ENCODE assay signal across 12 cellular contexts in genomic region chr4:122666527-122667245, GRCh38. TPM values are rescaled to one million over a fixed set of nuclear protein-coding genes. Genes with fewer than 3 reads are reported as not detected.
A peak's percentile ranks its signal among the peaks of the same experiment; 100 is the strongest.
DNase-seq lines count a peak whose midpoint lies in the region; FAIRE-seq and TF ChIP-seq lines count a peak whose summit lies in the region.
"Had no signal": no experiment of that assay in that cellular context is flagged by ENCODE, and none has a peak within 500 bp of the region (broad histone marks: within the 10 kb centered on the region; RNA-seq: fewer than 3 reads in every experiment).

No MANE protein-coding gene starts in this region.

- H3K9me3 ChIP-seq in trophoblast cell (ENCODE audit: insufficient read depth, low read depth, low read length), result no peaks in the 10 kb centered on the region
- no peaks in the 10 kb centered on the region for H3K9me3 ChIP-seq in kidney (ENCODE audit: control insufficient read depth in 1 of 2, low read length in 2 of 2)
- H3K9me3 ChIP-seq: heart left ventricle had no signal

- peak overlapping the region; percentile 0 for H4K91ac ChIP-seq in trophoblast cell (ENCODE audit: low read depth, low read length)

- FAIRE-seq in kidney (lab: Jason Lieb, UNC), result no peak

- no peak overlapping the region for H3K4ac ChIP-seq in trophoblast cell (ENCODE audit: low read depth, low read length)

- H3K9ac ChIP-seq in trophoblast cell (ENCODE audit: low read length), result no peak overlapping the region
- no peak overlapping the region for H3K9ac ChIP-seq in kidney (ENCODE audit: low read length in 2 of 2)

- peaks cover 3 to 10% of the 10 kb centered on the region in 2 experiments for H3K4me1 ChIP-seq in trophoblast cell (ENCODE audit: control insufficient read depth in 1 of 2, insufficient read depth in 2 of 2, low read length in 2 of 2)
- no peaks in the 10 kb centered on the region for H3K4me1 ChIP-seq in kidney (ENCODE audit: control insufficient read depth in 1 of 2, insufficient read depth in 1 of 2, low read depth in 1 of 2, low read length in 2 of 2)
- H3K4me1 ChIP-seq: heart left ventricle had no signal

- no peak overlapping the region for H4K12ac ChIP-seq in trophoblast cell (ENCODE audit: low read depth, low read length)

- H3K36me3 ChIP-seq in trophoblast cell (ENCODE audit: control insufficient read depth in 1 of 2, insufficient read depth in 2 of 2, low read length in 2 of 2) (no peaks in the 10 kb centered on the region), kidney (ENCODE audit: control insufficient read depth in 1 of 2, insufficient read depth in 2 of 2, low read length in 2 of 2) (no peaks in the 10 kb centered on the region)
- H3K36me3 ChIP-seq: heart left ventricle had no signal

- peak overlapping the region; percentile 61 for H2BK5ac ChIP-seq in trophoblast cell (ENCODE audit: low read depth, low read length, poor library complexity)

- H3K79me1 ChIP-seq in trophoblast cell (ENCODE audit: low read length), result peaks cover 6% of the 10 kb centered on the region

- no peak overlapping the region for H2AK5ac ChIP-seq in trophoblast cell (ENCODE audit: low read length)

- no peak overlapping the region for H4K8ac ChIP-seq in trophoblast cell (ENCODE audit: low read depth, low read length)

- WGBS in trophoblast cell (ENCODE audit: extremely low coverage, insufficient coverage, insufficient read length), result no CpG with 5 or more reads among the region's 2 CpGs

- no peaks in the 10 kb centered on the region for H3K27me3 ChIP-seq in trophoblast cell (ENCODE audit: insufficient read depth, low read length)
- H3K27me3 ChIP-seq: heart left ventricle had no signal

- H2AFZ ChIP-seq in trophoblast cell (ENCODE audit: insufficient read depth, low read length, poor library complexity), result no peak overlapping the region

- H2BK120ac ChIP-seq in trophoblast cell (ENCODE audit: insufficient read depth, low read length, poor library complexity), result no peak overlapping the region

- peak; percentile 41 for DNase-seq in Daoy (ENCODE audit: low read depth)
- DNase-seq in OCI-M1 (lab: John Stamatoyannopoulos, UW), result peak; percentile 66
- peak; percentile 96 for DNase-seq in dedifferentiated amniotic fluid mesenchymal stem cell (ENCODE audit: extremely low spot score)
- DNase-seq in trophoblast cell, result peak; percentile 32 to 65
- no peak for DNase-seq in DMS53 treated with DMSO at 0.1 percent for 48 hours (lab: John Stamatoyannopoulos, UW; ENCODE audit: unreplicated experiment)
- DNase-seq in kidney, result no peak
- no peak for DNase-seq in NCI-H1105 (lab: John Stamatoyannopoulos, UW)
- DNase-seq in NCI-H526 (lab: John Stamatoyannopoulos, UW), result no peak
- DNase-seq: activated CD4-positive, alpha-beta T cell treated with anti-CD3 and anti-CD28 coated beads for 48 hours; heart left ventricle had no signal

- intact Hi-C loops in kidney (cut with DNase I), result no loop called here

- H3K18ac ChIP-seq in trophoblast cell (ENCODE audit: low read length), result no peak overlapping the region

- H3K4me2 ChIP-seq in trophoblast cell (ENCODE audit: low read length), result no peak overlapping the region

- H3K4me3 ChIP-seq in trophoblast cell (ENCODE audit: low read depth, low read length), result no peak overlapping the region
- H3K4me3 ChIP-seq in kidney (ENCODE audit: low read length in 2 of 2), result no peak overlapping the region
- H3K4me3 ChIP-seq: heart left ventricle had no signal

- no peak overlapping the region for H3K23ac ChIP-seq in trophoblast cell (ENCODE audit: low read length)

- H3K79me2 ChIP-seq in trophoblast cell (ENCODE audit: control insufficient read depth, insufficient read depth, low read length, poor library complexity), result no peaks in the 10 kb centered on the region

- H3K14ac ChIP-seq in trophoblast cell (ENCODE audit: low read length), result no peak overlapping the region

- no peak for TF ChIP-seq CTCF in kidney (IDR thresholded peaks at IDR 0.05; ENCODE audit: borderline replicate concordance, extremely low read depth, insufficient read depth)

- H3K27ac ChIP-seq in trophoblast cell (ENCODE audit: low read depth, low read length) (no peak overlapping the region), kidney (ENCODE audit: low read depth in 2 of 2, low read length in 2 of 2) (no peak overlapping the region)
- H3K27ac ChIP-seq: heart left ventricle had no signal

- H2BK12ac ChIP-seq in trophoblast cell (ENCODE audit: low read length), result no peak overlapping the region

RNA-seq across cellular contexts. Expression of gene IL21, which starts 45.8 kb away (rescaled TPM):
- not detected in 2 replicates for total RNA-seq in Daoy (2014; rRNA removed; shearing (Covaris generic))
- not detected in 2 replicates for polyA plus RNA-seq in trophoblast cell (2013)
- total RNA-seq in kidney, result not detected
- polyA plus RNA-seq in kidney (ENCODE audit: insufficient read depth, low read depth, low replicate concordance), result not detected
- total RNA-seq: heart left ventricle, skeletal muscle tissue, ureter had no signal
- polyA plus RNA-seq: heart left ventricle had no signal

Comparison
In these comparisons a context has a peak if more than half of its experiments do, and no peak if none do; other contexts are left out.
1. DNase-seq: peak in Daoy (single experiment), OCI-M1 (single experiment), dedifferentiated amniotic fluid mesenchymal stem cell (single experiment) and trophoblast cell (2 of 2); none in DMS53 treated with DMSO at 0.1 percent for 48 hours (single experiment), kidney (single experiment), NCI-H1105 (single experiment) and NCI-H526 (0 of 2).